Comparison of ENCODE assay signal across 8 cellular contexts in genomic region chr20:62952373-62953166, GRCh38. TPM values are rescaled to one million over a fixed set of nuclear protein-coding genes. Genes with fewer than 3 reads are reported as not detected.
DNase-seq lines count a peak whose midpoint lies in the region; ATAC-seq and TF ChIP-seq lines count a peak whose summit lies in the region.

SLC17A9 (plus strand) TSS chr20:62952709; CDS start chr20:62952831, 122 bp downstream.

- peaks cover 18% of the 10 kb centered on the region for H3K4me1 Mint-ChIP-seq in activated CD4-positive, alpha-beta T cell treated with anti-CD3 and anti-CD28 coated beads, Interleukin-2, amount 10 ng/mL, durations not matched to agents 24 days and 14 days
- peaks cover 15 to 31% (median 30%) of the 10 kb centered on the region in 3 donors for H3K4me1 Mint-ChIP-seq in naive B cell

- peaks cover 9% of the 10 kb centered on the region for H3K9me3 ChIP-seq in AG04450 (ENCODE audit: control insufficient read depth, insufficient read depth, low read length)

- H3K27me3 ChIP-seq in AG04450 (ENCODE audit: control insufficient read depth, insufficient read depth, low read length), result no peaks in the 10 kb centered on the region

- peak within 1 kb of the TSS; percentile 17 for H3K4me3 ChIP-seq in AG04450 (ENCODE audit: low read depth, low read length)

- peak; percentile 53 for ATAC-seq in GM19025 (IDR thresholded peaks at IDR 0.05; ENCODE audit: low read depth, unreplicated experiment)
- peak; percentile 55 for ATAC-seq in HG03439 (IDR thresholded peaks at IDR 0.05; ENCODE audit: unreplicated experiment)
- ATAC-seq in esophagus mucosa, result peak; percentile 45
- ATAC-seq in naive B cell (ENCODE audit: low read depth in 2 of 2), result peak; percentile 13 to 25
- ATAC-seq in HG03469 (IDR thresholded peaks at IDR 0.05; ENCODE audit: unreplicated experiment), result no peak

- peak within 1 kb of the TSS; percentile 86 for H3K27ac ChIP-seq in AG04450 (ENCODE audit: low read depth, low read length)

- peak within 1 kb of the TSS; percentile 89 for H3K27ac Mint-ChIP-seq in activated CD4-positive, alpha-beta T cell treated with anti-CD3 and anti-CD28 coated beads, Interleukin-2, amount 10 ng/mL, durations not matched to agents 24 days and 14 days
- H3K27ac Mint-ChIP-seq in naive B cell, result peak within 1 kb of the TSS; percentile 88 to 98 (median 98)

- no peaks in the 10 kb centered on the region for H3K27me3 Mint-ChIP-seq in activated CD4-positive, alpha-beta T cell treated with anti-CD3 and anti-CD28 coated beads, Interleukin-2, amount 10 ng/mL, durations not matched to agents 24 days and 14 days
- no peaks in the 10 kb centered on the region for H3K27me3 Mint-ChIP-seq in naive B cell

- no peak for DNase-seq in AG04450 (ENCODE audit: low read depth, low spot score)
- DNase-seq in activated CD4-positive, alpha-beta T cell treated with anti-CD3 and anti-CD28 coated beads, Interleukin-2, amount 10 ng/mL, durations not matched to agents 24 days and 14 days, result peak; percentile 86
- peak; percentile 76 for DNase-seq in naive B cell
- no peak for DNase-seq in DMS53 (lab: John Stamatoyannopoulos, UW)

- intact Hi-C loops in activated CD4-positive, alpha-beta T cell treated with anti-CD3 and anti-CD28 coated beads, Interleukin-2, amount 10 ng/mL, durations not matched to agents 24 days and 14 days (cut with micrococcal nuclease), result loop anchor here (2.0 kb wide), 1 partner anchor 14 kb away; the partner anchor contains the start of gene GID8

- POLR2A ChIA-PET in AG04450 (lab: Yijun Ruan, JAX), result no interaction called here

- CTCF ChIA-PET in AG04450 (lab: Charles Lee), result no interaction called here

- H3K36me3 Mint-ChIP-seq in activated CD4-positive, alpha-beta T cell treated with anti-CD3 and anti-CD28 coated beads, Interleukin-2, amount 10 ng/mL, durations not matched to agents 24 days and 14 days (ENCODE audit: low read depth), result peaks cover 31% of the 10 kb centered on the region
- H3K36me3 Mint-ChIP-seq in naive B cell, result peaks cover 0 to 3% of the 10 kb centered on the region in 2 donors

- peak within 1 kb of the TSS; percentile 82 for H3K4me3 Mint-ChIP-seq in activated CD4-positive, alpha-beta T cell treated with anti-CD3 and anti-CD28 coated beads, Interleukin-2, amount 10 ng/mL, durations not matched to agents 24 days and 14 days
- peak within 1 kb of the TSS; percentile 92 to 98 (median 95) for H3K4me3 Mint-ChIP-seq in naive B cell

- H3K9me3 Mint-ChIP-seq in activated CD4-positive, alpha-beta T cell treated with anti-CD3 and anti-CD28 coated beads, Interleukin-2, amount 10 ng/mL, durations not matched to agents 24 days and 14 days, result no peaks in the 10 kb centered on the region
- H3K9me3 Mint-ChIP-seq in naive B cell, result peaks cover 0 to 2% (median 0%) of the 10 kb centered on the region in 7 donors

- TF ChIP-seq CTCF in AG04450 (IDR thresholded peaks at IDR 0.05; ENCODE audit: low read depth, low read length), result no peak

RNA-seq across cellular contexts. Expression of gene SLC17A9, which starts in this region (rescaled TPM):
- 2.2 TPM in 2 replicates for polyA plus RNA-seq in AG04450 (2011; rRNA removed)
- 1.3 and 1.8 TPM in 2 replicates for polyA minus RNA-seq in AG04450 (2011; rRNA and poly(A)+ RNA removed)
- 13.0 and 14.0 TPM in 2 replicates for total RNA-seq in activated CD4-positive, alpha-beta T cell treated with anti-CD3 and anti-CD28 coated beads, Interleukin-2, amount 10 ng/mL, durations not matched to agents 24 days and 14 days
- total RNA-seq in esophagus mucosa, result 0.76 TPM
- polyA plus RNA-seq in naive B cell (ENCODE audit: low read depth in 6 of 6), result 1 to 10 TPM; 3.1 to 10.0 (median 5.1) TPM

Comparison
In these comparisons a context has a peak if more than half of its experiments do, and no peak if none do; other contexts are left out.
1. Peak in ATAC-seq in esophagus mucosa; RNA of the gene not detected or under 1 TPM.
2. DNase-seq: peak in activated CD4-positive, alpha-beta T cell treated with anti-CD3 and anti-CD28 coated beads, Interleukin-2, amount 10 ng/mL, durations not matched to agents 24 days and 14 days (single experiment) and naive B cell (single experiment); none in AG04450 (single experiment) and DMS53 (single experiment).